In the genomic region with DNA sequence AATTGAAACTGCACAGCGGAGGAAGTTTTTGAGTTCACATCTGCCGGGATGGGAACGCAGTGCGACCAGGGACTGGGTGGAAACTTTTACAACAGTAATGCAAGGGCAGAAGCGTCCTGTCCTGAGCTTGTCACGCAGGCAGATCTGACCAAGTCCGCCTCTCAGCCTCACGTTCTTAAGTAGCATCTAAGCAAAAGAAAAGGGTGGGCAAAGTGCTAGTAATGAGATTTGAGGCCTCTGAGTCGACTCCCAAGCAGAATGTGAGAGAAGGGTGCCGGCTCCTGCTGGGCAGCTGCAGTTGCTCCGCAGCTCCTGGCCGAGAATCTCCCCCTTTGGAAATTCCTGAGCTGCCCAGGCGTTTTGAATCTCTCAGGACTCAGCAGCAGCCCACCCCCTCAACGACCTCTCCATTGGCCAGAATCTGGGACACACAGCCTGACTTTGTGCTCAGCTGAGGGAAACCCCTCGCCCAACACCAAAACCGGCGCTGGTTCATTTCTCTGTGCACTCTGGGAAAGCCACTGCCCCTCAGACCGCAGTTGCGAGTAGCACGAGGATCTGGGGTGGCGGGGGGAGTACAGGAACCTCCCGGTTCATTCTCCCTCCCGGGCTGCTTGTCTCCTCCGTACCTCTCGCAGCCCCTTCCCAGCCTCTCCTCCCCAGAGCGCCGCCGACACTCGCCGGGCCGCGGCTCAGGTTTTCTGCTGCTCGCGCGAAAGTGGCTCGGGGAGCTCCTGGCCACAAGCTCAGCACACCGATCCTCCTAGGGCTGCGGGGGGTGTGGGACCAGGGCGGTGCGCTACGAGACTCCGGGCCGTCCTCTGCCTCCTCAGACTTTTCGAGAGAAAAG, we compare ENCODE assay signal across 7 cellular contexts. TPM values are rescaled to one million over a fixed set of nuclear protein-coding genes. Genes with fewer than 3 reads are reported as not detected.
A peak's percentile ranks its signal among the peaks of the same experiment; 100 is the strongest.
DNase-seq lines count a peak whose midpoint lies in the region; ATAC-seq and TF ChIP-seq lines count a peak whose summit lies in the region.

No MANE protein-coding gene starts in this region.

- H3K4me1 ChIP-seq in OCI-LY1 (ENCODE audit: insufficient read depth, low read length, severe bottlenecking), result peaks cover 29% of the 10 kb centered on the region
- peaks cover 0 to 3% of the 10 kb centered on the region in 2 experiments for H3K4me1 ChIP-seq in trophoblast cell (ENCODE audit: control insufficient read depth in 1 of 2, insufficient read depth in 2 of 2, low read length in 2 of 2)
- H3K4me1 ChIP-seq in aorta (ENCODE audit: control insufficient read depth in 1 of 2, insufficient read depth in 2 of 2, low read length in 2 of 2), result no peaks in the 10 kb centered on the region

- H4K91ac ChIP-seq in trophoblast cell (ENCODE audit: low read depth, low read length), result no peak overlapping the region

- H4K20me1 ChIP-seq in OCI-LY1 (ENCODE audit: insufficient read depth, low read length), result no peaks in the 10 kb centered on the region

- no peak overlapping the region for H4K12ac ChIP-seq in trophoblast cell (ENCODE audit: low read depth, low read length)

- H3K4ac ChIP-seq in trophoblast cell (ENCODE audit: low read depth, low read length), result no peak overlapping the region

- peak; percentile 62 for ATAC-seq in GM18519 (IDR thresholded peaks at IDR 0.05; ENCODE audit: low FRiP score, unreplicated experiment)
- ATAC-seq in HG02763 (IDR thresholded peaks at IDR 0.05; ENCODE audit: unreplicated experiment), result peak; percentile 52
- peak; percentile 61 for ATAC-seq in aorta (ENCODE audit: low FRiP score)

- no peak overlapping the region for H3K27ac ChIP-seq in OCI-LY1 (ENCODE audit: low read depth, low read length, poor library complexity, severe bottlenecking)
- H3K27ac ChIP-seq in trophoblast cell (ENCODE audit: low read depth, low read length), result no peak overlapping the region
- H3K27ac ChIP-seq in aorta (ENCODE audit: low read depth in 1 of 2, low read length in 2 of 2), result no peak overlapping the region

- H3K36me3 ChIP-seq in OCI-LY1 (ENCODE audit: insufficient read depth, low read length) (no peaks in the 10 kb centered on the region), trophoblast cell (ENCODE audit: control insufficient read depth in 1 of 2, insufficient read depth in 2 of 2, low read length in 2 of 2) (no peaks in the 10 kb centered on the region), aorta (ENCODE audit: control insufficient read depth in 1 of 2, insufficient read depth in 2 of 2, low read length in 1 of 2) (no peaks in the 10 kb centered on the region)

- no peaks in the 10 kb centered on the region for H3K79me1 ChIP-seq in trophoblast cell (ENCODE audit: low read length)

- H3K18ac ChIP-seq in trophoblast cell (ENCODE audit: low read length), result no peak overlapping the region

- no peak overlapping the region for H3K14ac ChIP-seq in trophoblast cell (ENCODE audit: low read length)

- peak overlapping the region; percentile 54 for H3K4me3 ChIP-seq in OCI-LY1 (ENCODE audit: low read depth, low read length, poor library complexity, severe bottlenecking)
- H3K4me3 ChIP-seq in trophoblast cell (ENCODE audit: low read depth, low read length), result peak overlapping the region; percentile 63
- H3K4me3 ChIP-seq in aorta (ENCODE audit: low read length in 2 of 2), result peak overlapping the region; percentile 1 to 75

- DNase-seq in activated gamma-delta T cell treated with Interleukin-2 at 50 U/mL for 16 hours, result peak; percentile 64
- peak in 28 of 42 donors; percentile 6 to 62 (median 29) for DNase-seq in head of caudate nucleus
- peak in 1 of 2 donors; percentile 41 for DNase-seq in trophoblast cell
- peak; percentile 65 to 80 for DNase-seq in aorta

- H2AFZ ChIP-seq in OCI-LY1 (ENCODE audit: low read length), result no peak overlapping the region
- peak overlapping the region; percentile 17 for H2AFZ ChIP-seq in trophoblast cell (ENCODE audit: insufficient read depth, low read length, poor library complexity)

- H3F3A ChIP-seq in OCI-LY1 (ENCODE audit: insufficient read depth, low read length), result no peaks in the 10 kb centered on the region

- H3K9ac ChIP-seq in OCI-LY1 (ENCODE audit: low read length) (no peak overlapping the region), trophoblast cell (ENCODE audit: low read length) (no peak overlapping the region)

- H3K4me2 ChIP-seq in OCI-LY1 (ENCODE audit: low read length) (peak overlapping the region; percentile 74), trophoblast cell (ENCODE audit: low read length) (peak overlapping the region; percentile 86)

- no peak overlapping the region for H2BK12ac ChIP-seq in trophoblast cell (ENCODE audit: low read length)

- no peak overlapping the region for H2BK120ac ChIP-seq in trophoblast cell (ENCODE audit: insufficient read depth, low read length, poor library complexity)

- H2AK5ac ChIP-seq in trophoblast cell (ENCODE audit: low read length), result no peak overlapping the region

- H3K79me2 ChIP-seq in OCI-LY1 (ENCODE audit: insufficient read depth, low read length), result no peaks in the 10 kb centered on the region
- H3K79me2 ChIP-seq in trophoblast cell (ENCODE audit: control insufficient read depth, insufficient read depth, low read length, poor library complexity), result no peaks in the 10 kb centered on the region

- H3K9me2 ChIP-seq in OCI-LY1 (ENCODE audit: low read depth, low read length), result no peaks in the 10 kb centered on the region

- TF ChIP-seq CTCF in OCI-LY1 (IDR thresholded peaks at IDR 0.05; ENCODE audit: low read length), result no peak

- no peak overlapping the region for H3K23ac ChIP-seq in trophoblast cell (ENCODE audit: low read length)

- no peak overlapping the region for H2BK5ac ChIP-seq in trophoblast cell (ENCODE audit: low read depth, low read length, poor library complexity)

- WGBS in trophoblast cell (ENCODE audit: extremely low coverage, insufficient coverage, insufficient read length), result no CpG with 5 or more reads among the region's 44 CpGs
- 1% methylated on average over 44 of the region's 44 CpGs for WGBS in aorta, 2 donors

- intact Hi-C loops in head of caudate nucleus (cut with DNase I), result loop anchor here (10.0 kb wide), 1 partner anchor 101 kb away; no protein-coding TSS in a partner anchor
- intact Hi-C loops in aorta (cut with DNase I), result loop anchor here (5.0 to 10.0 kb wide), 9 partner anchors 49 to 314 kb away; a partner anchor contains a TSS

- H3K27me3 ChIP-seq in OCI-LY1 (ENCODE audit: insufficient read depth, low read length) (no peaks in the 10 kb centered on the region; the same call in 1 of the 2 replicates), trophoblast cell (ENCODE audit: insufficient read depth, low read length) (peaks cover 16% of the 10 kb centered on the region), aorta (ENCODE audit: control insufficient read depth in 1 of 2, insufficient read depth in 2 of 2, low read length in 1 of 2) (no peaks in the 10 kb centered on the region)

- no peak overlapping the region for H4K8ac ChIP-seq in trophoblast cell (ENCODE audit: low read depth, low read length)

- no peaks in the 10 kb centered on the region for H3K9me3 ChIP-seq in OCI-LY1 (ENCODE audit: low read length)
- H3K9me3 ChIP-seq in trophoblast cell (ENCODE audit: insufficient read depth, low read depth, low read length), result no peaks in the 10 kb centered on the region
- no peaks in the 10 kb centered on the region for H3K9me3 ChIP-seq in aorta (ENCODE audit: control insufficient read depth, low read length)

RNA-seq across cellular contexts. Expression of a gene that starts 0.9 kb away (rescaled TPM):
- 4.1 and 5.7 TPM in 2 replicates for polyA plus RNA-seq in trophoblast cell (2013)
- total RNA-seq in aorta, result 10 to 100 TPM; 51.3 to 71.0 TPM
- 1 to 10 TPM; 3.1 to 9.1 TPM for polyA plus RNA-seq in aorta
